Comparison of ENCODE assay signal across 10 cellular contexts in the genomic region with DNA sequence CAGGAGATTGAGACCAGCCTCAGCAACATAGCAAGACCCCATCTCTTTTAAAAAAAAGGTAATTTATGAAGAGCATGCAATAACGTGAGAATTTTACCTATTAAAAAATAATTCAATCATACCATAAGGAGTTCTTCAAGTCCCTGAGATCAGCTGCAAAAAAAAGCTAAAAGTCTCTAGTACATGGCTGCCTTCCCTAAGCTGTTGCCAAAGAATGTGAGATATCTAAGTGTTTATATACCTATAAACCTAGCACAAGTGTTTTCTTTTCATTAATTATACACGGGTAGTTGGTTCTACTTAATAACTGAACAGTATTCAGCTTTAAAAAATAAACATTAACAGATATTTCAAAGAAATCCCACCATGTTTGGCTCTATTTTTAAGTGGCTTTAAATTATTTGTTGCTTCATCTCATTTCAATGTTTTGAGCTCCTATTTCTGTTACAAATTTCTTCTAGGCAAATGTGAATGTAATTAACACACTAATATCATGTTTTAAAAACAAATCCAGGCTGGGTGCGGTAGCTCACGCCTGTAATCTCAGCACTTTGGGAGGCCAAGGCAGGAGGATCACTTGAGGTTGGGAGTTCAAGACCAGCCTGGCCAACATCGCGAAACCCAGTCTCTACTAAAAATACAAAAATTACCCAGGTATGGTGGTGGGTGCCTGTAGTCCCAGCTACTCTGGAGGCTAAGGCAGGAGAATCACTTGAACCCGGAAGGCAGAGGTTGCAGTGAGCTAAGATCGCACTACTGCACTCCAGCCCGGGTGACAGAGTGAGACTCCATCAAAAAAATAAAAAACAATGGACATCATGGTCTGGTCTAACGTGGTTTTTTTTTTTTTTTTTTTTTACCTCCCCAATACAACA. TPM values are rescaled to one million over a fixed set of nuclear protein-coding genes. Genes with fewer than 3 reads are reported as not detected.
DNase-seq lines count a peak whose midpoint lies in the region; ATAC-seq and TF ChIP-seq lines count a peak whose summit lies in the region.
"Had no signal": no experiment of that assay in that cellular context is flagged by ENCODE, and none has a peak within 500 bp of the region (broad histone marks: within the 10 kb centered on the region; RNA-seq: fewer than 3 reads in every experiment).

No MANE protein-coding gene starts in this region.

- BruUV-seq in A673 (replicated peaks; lab: Mats Ljungman, UMichigan) = no TSS peak

- H3K4me1 ChIP-seq in left lung (peaks cover 0 to 12% of the 10 kb centered on the region in 2 donors), transverse colon (peaks cover 0 to 31% (median 12%) of the 10 kb centered on the region in 4 donors), A673 (ENCODE audit: insufficient read depth, low read length, poor library complexity, severe bottlenecking) (no peaks in the 10 kb centered on the region)

- no peak overlapping the region for H3K4me3 ChIP-seq in left lung
- H3K4me3 ChIP-seq in transverse colon = no peak overlapping the region
- H3K4me3 ChIP-seq in A673 (ENCODE audit: low read depth, low read length, poor library complexity, severe bottlenecking) = no peak overlapping the region
- H3K4me3 ChIP-seq: cardiac muscle cell, psoas muscle had no signal

- peak overlapping the region; percentile 99 for H3K27ac Mint-ChIP-seq in activated T-cell treated with anti-CD3 and anti-CD28 coated beads, Interleukin-2, amount 50 U/mL, for 24 hours
- H3K27ac Mint-ChIP-seq in activated T-helper 2 cell treated with anti-CD3 and anti-CD28 coated beads, Interferon-gamma antibody, Interleukin-2, Interleukin-4, amounts not matched to agents 10 μg/mL and 5 μg/mL and 100 μg/mL, durations not matched to agents 14 hours and 24 hours and 36 hours = peak overlapping the region; percentile 99

- no peak for TF ChIP-seq POLR2A in transverse colon (IDR thresholded peaks at IDR 0.05)

- peak overlapping the region; percentile 48 for H3K4me3 Mint-ChIP-seq in activated T-cell treated with anti-CD3 and anti-CD28 coated beads, Interleukin-2, amount 50 U/mL, for 24 hours
- H3K4me3 Mint-ChIP-seq in activated T-helper 2 cell treated with anti-CD3 and anti-CD28 coated beads, Interferon-gamma antibody, Interleukin-2, Interleukin-4, amounts not matched to agents 10 μg/mL and 5 μg/mL and 100 μg/mL, durations not matched to agents 14 hours and 24 hours and 36 hours (ENCODE audit: low read depth) = peak overlapping the region; percentile 51

- peak; percentile 22 for DNase-seq in activated T-cell treated with anti-CD3 and anti-CD28 coated beads, Interleukin-2, amount 50 U/mL, for 24 hours
- DNase-seq in activated T-cell treated with anti-CD3 and anti-CD28 coated beads for 4 hours = no peak
- no peak for DNase-seq in activated T-helper 2 cell treated with anti-CD3 and anti-CD28 coated beads, Interferon-gamma antibody, Interleukin-2, Interleukin-4, amounts not matched to agents 10 μg/mL and 5 μg/mL and 100 μg/mL, durations not matched to agents 14 hours and 24 hours and 36 hours (ENCODE audit: low spot score)
- DNase-seq in left lung = no peak
- DNase-seq in transverse colon = no peak
- no peak for DNase-seq in A673 (ENCODE audit: low spot score)
- DNase-seq in HCEC 1CT = no peak
- DNase-seq: psoas muscle had no signal

- H3K27me3 Mint-ChIP-seq in activated T-cell treated with anti-CD3 and anti-CD28 coated beads, Interleukin-2, amount 50 U/mL, for 24 hours = no peaks in the 10 kb centered on the region
- no peaks in the 10 kb centered on the region for H3K27me3 Mint-ChIP-seq in activated T-helper 2 cell treated with anti-CD3 and anti-CD28 coated beads, Interferon-gamma antibody, Interleukin-2, Interleukin-4, amounts not matched to agents 10 μg/mL and 5 μg/mL and 100 μg/mL, durations not matched to agents 14 hours and 24 hours and 36 hours (ENCODE audit: low read depth)

- TF ChIP-seq CTCF in left lung (IDR thresholded peaks at IDR 0.05) (no peak), transverse colon (IDR thresholded peaks at IDR 0.05) (no peak), A673 (conservative IDR thresholded peaks at IDR 0.05; ENCODE audit: low read depth, low read length) (no peak)

- CTCF ChIA-PET in A673 (lab: Charles Lee) = no interaction called here

- no peak overlapping the region for H3K27ac ChIP-seq in left lung
- peak overlapping the region; percentile 20 to 73 (median 70) for H3K27ac ChIP-seq in transverse colon
- no peak overlapping the region for H3K27ac ChIP-seq in A673 (ENCODE audit: low read depth, low read length, poor library complexity, severe bottlenecking)
- H3K27ac ChIP-seq: cardiac muscle cell, psoas muscle had no signal

- intact Hi-C loops in activated T-helper 2 cell treated with anti-CD3 and anti-CD28 coated beads, Interferon-gamma antibody, Interleukin-2, Interleukin-4, amounts not matched to agents 10 μg/mL and 5 μg/mL and 100 μg/mL, durations not matched to agents 14 hours and 24 hours and 36 hours (cut with micrococcal nuclease) = loop anchor here (2.0 kb wide), 1 partner anchor 18 kb away; no protein-coding TSS in a partner anchor
- intact Hi-C loops in left lung (cut with DNase I) = no loop called here
- intact Hi-C loops in transverse colon (cut with DNase I; ENCODE audit: low total_unique reads) = no loop called here
- intact Hi-C loops in A673 (cut with micrococcal nuclease; ENCODE audit: unreplicated experiment) = no loop called here

- in situ Hi-C loops in transverse colon (cut with MboI; ENCODE audit: low pct_ligation_motif_present in 1 of 4, low pct_unique_long_range_greater_than_20kb in 1 of 4, low sequenced_read_pairs in 3 of 4) = no loop called here

- TF ChIP-seq EP300 in transverse colon (IDR thresholded peaks at IDR 0.05; ENCODE audit: low read depth) = no peak

- no peaks in the 10 kb centered on the region for H3K27me3 ChIP-seq in left lung
- no peaks in the 10 kb centered on the region for H3K27me3 ChIP-seq in transverse colon
- no peaks in the 10 kb centered on the region for H3K27me3 ChIP-seq in A673 (replicated peaks; ENCODE audit: insufficient read depth, low read depth, low read length, poor library complexity)
- H3K27me3 ChIP-seq: cardiac muscle cell had no signal

- H3K9me3 Mint-ChIP-seq in activated T-cell treated with anti-CD3 and anti-CD28 coated beads, Interleukin-2, amount 50 U/mL, for 24 hours = peaks cover 7% of the 10 kb centered on the region
- H3K9me3 Mint-ChIP-seq in activated T-helper 2 cell treated with anti-CD3 and anti-CD28 coated beads, Interferon-gamma antibody, Interleukin-2, Interleukin-4, amounts not matched to agents 10 μg/mL and 5 μg/mL and 100 μg/mL, durations not matched to agents 14 hours and 24 hours and 36 hours = peaks cover 9% of the 10 kb centered on the region

- H3K36me3 Mint-ChIP-seq in activated T-cell treated with anti-CD3 and anti-CD28 coated beads, Interleukin-2, amount 50 U/mL, for 24 hours (ENCODE audit: low read depth) = peaks cover 81% of the 10 kb centered on the region
- H3K36me3 Mint-ChIP-seq in activated T-helper 2 cell treated with anti-CD3 and anti-CD28 coated beads, Interferon-gamma antibody, Interleukin-2, Interleukin-4, amounts not matched to agents 10 μg/mL and 5 μg/mL and 100 μg/mL, durations not matched to agents 14 hours and 24 hours and 36 hours (ENCODE audit: low read depth) = peaks cover 82% of the 10 kb centered on the region

- peaks cover 0 to 8% of the 10 kb centered on the region in 2 donors for H3K36me3 ChIP-seq in left lung
- H3K36me3 ChIP-seq in transverse colon = no peaks in the 10 kb centered on the region
- H3K36me3 ChIP-seq in A673 (ENCODE audit: insufficient read depth, low read length, poor library complexity, severe bottlenecking) = peaks cover 7% of the 10 kb centered on the region
- H3K36me3 ChIP-seq: cardiac muscle cell had no signal

- ATAC-seq in left lung = peak; percentile 47
- ATAC-seq in HG02678 (IDR thresholded peaks at IDR 0.05; ENCODE audit: unreplicated experiment) = no peak
- ATAC-seq: psoas muscle had no signal

- peaks cover 78% of the 10 kb centered on the region for H3K4me1 Mint-ChIP-seq in activated T-cell treated with anti-CD3 and anti-CD28 coated beads, Interleukin-2, amount 50 U/mL, for 24 hours (ENCODE audit: low read depth)
- peaks cover 47% of the 10 kb centered on the region for H3K4me1 Mint-ChIP-seq in activated T-helper 2 cell treated with anti-CD3 and anti-CD28 coated beads, Interferon-gamma antibody, Interleukin-2, Interleukin-4, amounts not matched to agents 10 μg/mL and 5 μg/mL and 100 μg/mL, durations not matched to agents 14 hours and 24 hours and 36 hours (ENCODE audit: low read depth)

- WGBS in transverse colon (ENCODE audit: low coverage in 1 of 2), 2 donors = 80 to 86% methylated on average over 8 to 10 of the region's 10 CpGs

- POLR2A ChIA-PET in A673 (lab: Charles Lee; ENCODE audit: low non-redundant PET) = interaction anchor here (0.6 kb wide), 2 partner anchors 62 to 429 kb away, joined by 7 to 9 read pairs; no protein-coding TSS in a partner anchor

- peaks cover 0 to 7% of the 10 kb centered on the region in 2 donors for H3K9me3 ChIP-seq in left lung
- H3K9me3 ChIP-seq in transverse colon = no peaks in the 10 kb centered on the region
- H3K9me3 ChIP-seq in A673 (ENCODE audit: low read depth, low read length, poor library complexity, severe bottlenecking) = peaks cover 5% of the 10 kb centered on the region
- H3K9me3 ChIP-seq: psoas muscle had no signal

RNA-seq across cellular contexts. Expression of a gene that starts 25.7 kb away (rescaled TPM):
- total RNA-seq in activated T-helper 2 cell treated with anti-CD3 and anti-CD28 coated beads, Interferon-gamma antibody, Interleukin-2, Interleukin-4, amounts not matched to agents 10 μg/mL and 5 μg/mL and 100 μg/mL, durations not matched to agents 14 hours and 24 hours and 36 hours = 358 and 359 TPM in 2 replicates
- 10 to 100 TPM; 30.4 to 51.8 TPM for total RNA-seq in left lung
- 100 to 1,000 TPM in 1 of 4 donors, 10 to 100 TPM in 3; 38.5 to 114 (median 62.9) TPM for total RNA-seq in transverse colon
- 200 and 215 TPM in 2 replicates for total RNA-seq in A673 (2021)

RNA-seq across cellular contexts. Expression of a gene that starts 36.4 kb away (rescaled TPM):
- total RNA-seq in activated T-helper 2 cell treated with anti-CD3 and anti-CD28 coated beads, Interferon-gamma antibody, Interleukin-2, Interleukin-4, amounts not matched to agents 10 μg/mL and 5 μg/mL and 100 μg/mL, durations not matched to agents 14 hours and 24 hours and 36 hours = 22.3 and 23.7 TPM in 2 replicates
- 10 to 100 TPM; 43.0 to 52.4 TPM for total RNA-seq in left lung
- total RNA-seq in transverse colon = 10 to 100 TPM; 25.7 to 33.7 (median 32.7) TPM
- total RNA-seq in A673 (2021) = 47.1 and 50.9 TPM in 2 replicates

Comparison
In these comparisons a context has a peak if more than half of its experiments do, and no peak if none do; other contexts are left out.
1. H3K27ac ChIP-seq: peak in transverse colon (4 of 4); none in left lung (0 of 2) and A673 (single experiment).